ENCODE assay signal across 15 cellular contexts in the genomic region with DNA sequence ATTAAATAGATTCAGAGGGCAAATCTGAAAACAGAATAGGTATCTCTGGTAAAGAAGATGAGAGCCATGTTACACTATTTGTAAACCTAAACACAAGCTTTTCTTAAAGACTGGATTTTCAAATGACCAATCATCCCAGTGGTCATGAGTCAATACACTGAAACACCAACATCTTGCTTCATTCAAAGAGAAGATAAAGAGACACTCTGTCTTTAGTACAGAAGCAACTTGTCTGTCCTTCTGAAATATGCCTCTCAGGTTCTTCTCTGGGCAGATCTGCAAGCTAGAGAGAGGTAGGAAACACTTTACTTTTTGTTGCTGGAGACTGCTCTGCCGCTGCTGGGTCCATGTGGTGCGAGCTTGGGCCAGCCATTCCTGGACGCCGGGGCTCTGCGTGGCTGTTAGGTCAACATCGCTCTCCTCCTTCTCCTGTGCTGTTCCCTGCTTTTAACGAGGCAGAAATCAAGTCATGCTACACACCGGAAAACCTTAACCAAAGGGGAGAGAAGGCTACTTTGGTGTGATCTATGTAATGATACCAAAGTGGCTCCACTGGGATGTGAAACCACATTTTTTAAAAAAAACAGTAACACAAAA.
DNase-seq lines count a peak whose midpoint lies in the region; ATAC-seq, FAIRE-seq and TF ChIP-seq lines count a peak whose summit lies in the region.
"Had no signal": no experiment of that assay in that cellular context is flagged by ENCODE, and none has a peak within 500 bp of the region (broad histone marks: within the 10 kb centered on the region; RNA-seq: fewer than 3 reads in every experiment).

No MANE protein-coding gene starts in this region.

- no peaks in the 10 kb centered on the region for H3K9me3 Mint-ChIP-seq in stimulated activated effector memory CD8-positive, alpha-beta T cell treated with anti-CD3 and anti-CD28 coated beads, Interleukin-12 subunit alpha, Interleukin-12 subunit beta, amount 100 ng/mL, for 72 hours
- H3K9me3 Mint-ChIP-seq: activated T-helper 2 cell treated with anti-CD3 and anti-CD28 coated beads, Interferon-gamma antibody, Interleukin-2, Interleukin-4, amounts not matched to agents 10 μg/mL and 5 μg/mL and 100 μg/mL, durations not matched to agents 14 hours and 24 hours and 36 hours; stimulated activated memory B cell treated with anti-CD40 and anti-IgM and Interleukin-4, amounts not matched to agents 10 μg/mL and 1 μg/mL and 100 μg/mL, for 72 hours had no signal

- H3K9me3 ChIP-seq in T-helper 17 cell (ENCODE audit: control insufficient read depth, low read length, poor library complexity, severe bottlenecking): no peaks in the 10 kb centered on the region
- H3K9me3 ChIP-seq: adrenal gland, transverse colon had no signal

- H3K27ac Mint-ChIP-seq in T-helper 17 cell: peak overlapping the region; percentile 37
- no peak overlapping the region for H3K27ac Mint-ChIP-seq in stimulated activated effector memory CD8-positive, alpha-beta T cell treated with anti-CD3 and anti-CD28 coated beads, Interleukin-12 subunit alpha, Interleukin-12 subunit beta, amount 100 ng/mL, for 72 hours
- H3K27ac Mint-ChIP-seq: activated CD8-positive, alpha-beta memory T cell treated with anti-CD3 and anti-CD28 coated beads, Interleukin-2, amount 10 ng/mL, durations not matched to agents 7 days and 5 days; activated T-helper 2 cell treated with anti-CD3 and anti-CD28 coated beads, Interferon-gamma antibody, Interleukin-2, Interleukin-4, amounts not matched to agents 10 μg/mL and 5 μg/mL and 100 μg/mL, durations not matched to agents 14 hours and 24 hours and 36 hours; stimulated activated memory B cell treated with anti-CD40 and anti-IgM and Interleukin-4, amounts not matched to agents 10 μg/mL and 1 μg/mL and 100 μg/mL, for 72 hours had no signal

- ATAC-seq in T-helper 17 cell (no peak), SK-N-SH treated with all-trans-retinoic acid at 6 μM for 48 hours (no peak), HG02973 (IDR thresholded peaks at IDR 0.05; ENCODE audit: unreplicated experiment) (no peak), GM18519 (IDR thresholded peaks at IDR 0.05; ENCODE audit: low FRiP score, unreplicated experiment) (no peak)
- ATAC-seq in stimulated activated effector memory CD8-positive, alpha-beta T cell treated with anti-CD3 and anti-CD28 coated beads, Interleukin-12 subunit alpha, Interleukin-12 subunit beta, amount 100 ng/mL, for 72 hours: peak; percentile 36
- ATAC-seq: activated CD4-positive, CD25-positive, alpha-beta regulatory T cell treated with anti-CD3 and anti-CD28 coated beads, Interleukin-2, amount 50 U/mL, for 24 hours; activated CD8-positive, alpha-beta memory T cell treated with anti-CD3 and anti-CD28 coated beads, Interleukin-2, amount 10 ng/mL, durations not matched to agents 7 days and 5 days; stimulated activated memory B cell treated with anti-CD40 and anti-IgM and Interleukin-4, amounts not matched to agents 10 μg/mL and 1 μg/mL and 100 μg/mL, for 72 hours had no signal

- peak; percentile 35 for FAIRE-seq in GM19239 (lab: Jason Lieb, UNC)

- peaks cover 5% of the 10 kb centered on the region for H3K4me1 Mint-ChIP-seq in T-helper 17 cell
- H3K4me1 Mint-ChIP-seq in stimulated activated effector memory CD8-positive, alpha-beta T cell treated with anti-CD3 and anti-CD28 coated beads, Interleukin-12 subunit alpha, Interleukin-12 subunit beta, amount 100 ng/mL, for 72 hours: peaks cover 13% of the 10 kb centered on the region
- H3K4me1 Mint-ChIP-seq: stimulated activated memory B cell treated with anti-CD40 and anti-IgM and Interleukin-4, amounts not matched to agents 10 μg/mL and 1 μg/mL and 100 μg/mL, for 72 hours had no signal

- no peak for DNase-seq in GM19239 (ENCODE audit: insufficient read length, low spot score)
- DNase-seq in T-helper 17 cell: no peak
- peak; percentile 75 for DNase-seq in foreskin melanocyte
- no peak for DNase-seq in stimulated activated effector memory CD8-positive, alpha-beta T cell treated with anti-CD3 and anti-CD28 coated beads, Interleukin-12 subunit alpha, Interleukin-12 subunit beta, amount 100 ng/mL, for 72 hours (ENCODE audit: low spot score in 2 of 2)
- no peak for DNase-seq in superior temporal gyrus (ENCODE audit: extremely low spot score)
- DNase-seq: activated CD8-positive, alpha-beta memory T cell treated with anti-CD3 and anti-CD28 coated beads, Interleukin-2, amount 10 ng/mL, durations not matched to agents 7 days and 5 days; kidney; transverse colon had no signal

- no peak overlapping the region for H3K4me3 Mint-ChIP-seq in T-helper 17 cell
- no peak overlapping the region for H3K4me3 Mint-ChIP-seq in stimulated activated effector memory CD8-positive, alpha-beta T cell treated with anti-CD3 and anti-CD28 coated beads, Interleukin-12 subunit alpha, Interleukin-12 subunit beta, amount 100 ng/mL, for 72 hours
- H3K4me3 Mint-ChIP-seq: activated CD8-positive, alpha-beta memory T cell treated with anti-CD3 and anti-CD28 coated beads, Interleukin-2, amount 10 ng/mL, durations not matched to agents 7 days and 5 days; stimulated activated memory B cell treated with anti-CD40 and anti-IgM and Interleukin-4, amounts not matched to agents 10 μg/mL and 1 μg/mL and 100 μg/mL, for 72 hours had no signal

- peaks cover 5% of the 10 kb centered on the region for H3K36me3 Mint-ChIP-seq in T-helper 17 cell (ENCODE audit: low read depth)
- peaks cover 65% of the 10 kb centered on the region for H3K36me3 Mint-ChIP-seq in stimulated activated effector memory CD8-positive, alpha-beta T cell treated with anti-CD3 and anti-CD28 coated beads, Interleukin-12 subunit alpha, Interleukin-12 subunit beta, amount 100 ng/mL, for 72 hours

- no peaks in the 10 kb centered on the region for H3K27me3 Mint-ChIP-seq in T-helper 17 cell
- H3K27me3 Mint-ChIP-seq: activated CD8-positive, alpha-beta memory T cell treated with anti-CD3 and anti-CD28 coated beads, Interleukin-2, amount 10 ng/mL, durations not matched to agents 7 days and 5 days; stimulated activated memory B cell treated with anti-CD40 and anti-IgM and Interleukin-4, amounts not matched to agents 10 μg/mL and 1 μg/mL and 100 μg/mL, for 72 hours had no signal

TF ChIP-seq in SK-N-SH treated with all-trans-retinoic acid at 6 μM for 48 hours, 23 proteins besides CTCF, POLR2A, EP300 and RAD21 (continues in another document):
- TF ChIP-seq ZC3H10 (CRISPR knock-in tag; IDR thresholded peaks at IDR 0.05) (no peak), SNAI2 (CRISPR knock-in tag; IDR thresholded peaks at IDR 0.05) (no peak), ARNTL (CRISPR knock-in tag; IDR thresholded peaks at IDR 0.05; ENCODE audit: borderline replicate concordance, low read depth) (no peak), ZFP3 (CRISPR knock-in tag; IDR thresholded peaks at IDR 0.05) (no peak), BACH2 (CRISPR knock-in tag; IDR thresholded peaks at IDR 0.05; ENCODE audit: borderline replicate concordance) (no peak), CSDC2 (CRISPR knock-in tag; IDR thresholded peaks at IDR 0.05) (no peak), ZNF70 (CRISPR knock-in tag; IDR thresholded peaks at IDR 0.05) (no peak), TCF4 (CRISPR knock-in tag; IDR thresholded peaks at IDR 0.05; ENCODE audit: borderline replicate concordance) (no peak)
- TF ChIP-seq, protein P1, sequence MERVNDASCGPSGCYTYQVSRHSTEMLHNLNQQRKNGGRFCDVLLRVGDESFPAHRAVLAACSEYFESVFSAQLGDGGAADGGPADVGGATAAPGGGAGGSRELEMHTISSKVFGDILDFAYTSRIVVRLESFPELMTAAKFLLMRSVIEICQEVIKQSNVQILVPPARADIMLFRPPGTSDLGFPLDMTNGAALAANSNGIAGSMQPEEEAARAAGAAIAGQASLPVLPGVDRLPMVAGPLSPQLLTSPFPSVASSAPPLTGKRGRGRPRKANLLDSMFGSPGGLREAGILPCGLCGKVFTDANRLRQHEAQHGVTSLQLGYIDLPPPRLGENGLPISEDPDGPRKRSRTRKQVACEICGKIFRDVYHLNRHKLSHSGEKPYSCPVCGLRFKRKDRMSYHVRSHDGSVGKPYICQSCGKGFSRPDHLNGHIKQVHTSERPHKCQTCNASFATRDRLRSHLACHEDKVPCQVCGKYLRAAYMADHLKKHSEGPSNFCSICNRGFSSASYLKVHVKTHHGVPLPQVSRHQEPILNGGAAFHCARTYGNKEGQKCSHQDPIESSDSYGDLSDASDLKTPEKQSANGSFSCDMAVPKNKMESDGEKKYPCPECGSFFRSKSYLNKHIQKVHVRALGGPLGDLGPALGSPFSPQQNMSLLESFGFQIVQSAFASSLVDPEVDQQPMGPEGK (CRISPR knock-in tag; IDR thresholded peaks at IDR 0.05; ENCODE audit: borderline replicate concordance): no peak
- TF ChIP-seq, protein P2, sequence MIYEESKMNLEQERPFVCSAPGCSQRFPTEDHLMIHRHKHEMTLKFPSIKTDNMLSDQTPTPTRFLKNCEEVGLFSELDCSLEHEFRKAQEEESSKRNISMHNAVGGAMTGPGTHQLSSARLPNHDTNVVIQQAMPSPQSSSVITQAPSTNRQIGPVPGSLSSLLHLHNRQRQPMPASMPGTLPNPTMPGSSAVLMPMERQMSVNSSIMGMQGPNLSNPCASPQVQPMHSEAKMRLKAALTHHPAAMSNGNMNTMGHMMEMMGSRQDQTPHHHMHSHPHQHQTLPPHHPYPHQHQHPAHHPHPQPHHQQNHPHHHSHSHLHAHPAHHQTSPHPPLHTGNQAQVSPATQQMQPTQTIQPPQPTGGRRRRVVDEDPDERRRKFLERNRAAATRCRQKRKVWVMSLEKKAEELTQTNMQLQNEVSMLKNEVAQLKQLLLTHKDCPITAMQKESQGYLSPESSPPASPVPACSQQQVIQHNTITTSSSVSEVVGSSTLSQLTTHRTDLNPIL (CRISPR knock-in tag; IDR thresholded peaks at IDR 0.05; ENCODE audit: low read depth): no peak
- TF ChIP-seq, protein P3, sequence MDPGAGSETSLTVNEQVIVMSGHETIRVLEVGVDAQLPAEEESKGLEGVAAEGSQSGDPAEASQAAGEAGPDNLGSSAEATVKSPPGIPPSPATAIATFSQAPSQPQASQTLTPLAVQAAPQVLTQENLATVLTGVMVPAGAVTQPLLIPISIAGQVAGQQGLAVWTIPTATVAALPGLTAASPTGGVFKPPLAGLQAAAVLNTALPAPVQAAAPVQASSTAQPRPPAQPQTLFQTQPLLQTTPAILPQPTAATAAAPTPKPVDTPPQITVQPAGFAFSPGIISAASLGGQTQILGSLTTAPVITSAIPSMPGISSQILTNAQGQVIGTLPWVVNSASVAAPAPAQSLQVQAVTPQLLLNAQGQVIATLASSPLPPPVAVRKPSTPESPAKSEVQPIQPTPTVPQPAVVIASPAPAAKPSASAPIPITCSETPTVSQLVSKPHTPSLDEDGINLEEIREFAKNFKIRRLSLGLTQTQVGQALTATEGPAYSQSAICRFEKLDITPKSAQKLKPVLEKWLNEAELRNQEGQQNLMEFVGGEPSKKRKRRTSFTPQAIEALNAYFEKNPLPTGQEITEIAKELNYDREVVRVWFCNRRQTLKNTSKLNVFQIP (CRISPR knock-in tag; IDR thresholded peaks at IDR 0.05; ENCODE audit: borderline replicate concordance, low read depth): no peak
